In the genomic region with DNA sequence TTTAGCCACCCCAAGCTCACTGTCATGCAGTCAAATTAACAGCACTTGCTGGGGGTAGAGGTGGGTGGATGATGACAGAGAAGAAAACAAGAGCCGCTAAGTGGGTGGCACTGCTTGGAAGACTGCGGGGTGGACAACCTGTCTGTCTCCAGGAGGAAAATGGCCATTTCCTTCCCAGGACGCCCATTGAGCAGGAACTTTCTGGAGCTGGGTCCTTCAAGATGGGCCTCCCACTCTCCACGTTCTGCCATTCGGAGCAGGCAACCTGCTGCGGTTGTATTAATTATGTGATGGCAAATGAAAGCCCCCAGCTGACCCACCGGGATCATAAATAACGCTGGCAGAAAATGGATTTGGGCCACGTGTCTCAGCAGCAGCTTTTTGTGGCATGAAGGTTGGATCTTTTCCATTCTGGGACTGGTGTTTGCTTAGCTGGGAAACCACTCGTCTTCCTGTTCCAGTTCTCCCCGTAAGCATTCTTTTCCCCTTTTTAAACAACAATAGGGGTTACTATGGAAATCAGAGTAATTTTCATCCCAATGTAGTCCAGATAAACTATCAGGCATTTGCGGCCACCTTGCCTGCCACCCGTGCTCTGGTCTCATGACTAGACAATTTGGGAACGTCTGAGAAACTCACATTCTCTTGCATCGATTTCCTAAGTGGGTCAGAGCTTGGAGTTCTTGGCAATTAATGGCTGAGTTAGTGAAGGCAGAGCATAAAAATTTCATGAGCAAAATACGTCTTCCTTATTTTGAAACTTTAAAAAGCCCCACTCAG, we compare ENCODE assay signal across 2 cellular contexts.
TF ChIP-seq lines count a peak whose summit lies in the region.

No MANE protein-coding gene starts in this region.

TF ChIP-seq in A549, 52 proteins besides CTCF, POLR2A, EP300 and RAD21:
- TF ChIP-seq, protein P1, sequence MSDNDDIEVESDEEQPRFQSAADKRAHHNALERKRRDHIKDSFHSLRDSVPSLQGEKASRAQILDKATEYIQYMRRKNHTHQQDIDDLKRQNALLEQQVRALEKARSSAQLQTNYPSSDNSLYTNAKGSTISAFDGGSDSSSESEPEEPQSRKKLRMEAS (IDR thresholded peaks at IDR 0.05), result no peak
- TF ChIP-seq ZNF302 (CRISPR knock-in tag; IDR thresholded peaks at IDR 0.05), result no peak
- no peak for TF ChIP-seq HOXB5 (CRISPR knock-in tag; IDR thresholded peaks at IDR 0.05)
- TF ChIP-seq HOXB13 (CRISPR knock-in tag; IDR thresholded peaks at IDR 0.05; ENCODE audit: low read depth), result no peak
TF ChIP-seq in A549: peak in this region for 0.

TF ChIP-seq in H1, 55 proteins besides CTCF, POLR2A, EP300 and RAD21:
- no peak for TF ChIP-seq CHD2 (IDR thresholded peaks at IDR 0.05; ENCODE audit: low read length)
- TF ChIP-seq, protein P2, sequence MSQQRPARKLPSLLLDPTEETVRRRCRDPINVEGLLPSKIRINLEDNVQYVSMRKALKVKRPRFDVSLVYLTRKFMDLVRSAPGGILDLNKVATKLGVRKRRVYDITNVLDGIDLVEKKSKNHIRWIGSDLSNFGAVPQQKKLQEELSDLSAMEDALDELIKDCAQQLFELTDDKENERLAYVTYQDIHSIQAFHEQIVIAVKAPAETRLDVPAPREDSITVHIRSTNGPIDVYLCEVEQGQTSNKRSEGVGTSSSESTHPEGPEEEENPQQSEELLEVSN (IDR thresholded peaks at IDR 0.05), result no peak
- TF ChIP-seq JUND (IDR thresholded peaks at IDR 0.05; ENCODE audit: low read length), result no peak
- TF ChIP-seq SP4 (IDR thresholded peaks at IDR 0.05; ENCODE audit: low read length), result no peak
- TF ChIP-seq CBX8 (IDR thresholded peaks at IDR 0.05; ENCODE audit: borderline replicate concordance, low read depth, low read length), result no peak
- TF ChIP-seq SAP30 (IDR thresholded peaks at IDR 0.05; ENCODE audit: insufficient read depth, insufficient replicate concordance, low read length), result no peak
- TF ChIP-seq SIX5 (IDR thresholded peaks at IDR 0.05; ENCODE audit: low read depth, low read length), result no peak
- TF ChIP-seq POU5F1 (IDR thresholded peaks at IDR 0.05; ENCODE audit: low read depth, low read length), result no peak
- TF ChIP-seq, protein P3, sequence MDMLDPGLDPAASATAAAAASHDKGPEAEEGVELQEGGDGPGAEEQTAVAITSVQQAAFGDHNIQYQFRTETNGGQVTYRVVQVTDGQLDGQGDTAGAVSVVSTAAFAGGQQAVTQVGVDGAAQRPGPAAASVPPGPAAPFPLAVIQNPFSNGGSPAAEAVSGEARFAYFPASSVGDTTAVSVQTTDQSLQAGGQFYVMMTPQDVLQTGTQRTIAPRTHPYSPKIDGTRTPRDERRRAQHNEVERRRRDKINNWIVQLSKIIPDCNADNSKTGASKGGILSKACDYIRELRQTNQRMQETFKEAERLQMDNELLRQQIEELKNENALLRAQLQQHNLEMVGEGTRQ (IDR thresholded peaks at IDR 0.05; ENCODE audit: low read length), result no peak
- TF ChIP-seq SRF (IDR thresholded peaks at IDR 0.05; ENCODE audit: low read depth, low read length), result no peak
- no peak for TF ChIP-seq TCF12 (IDR thresholded peaks at IDR 0.05; ENCODE audit: low read depth, low read length)
- no peak for TF ChIP-seq CREB1 (IDR thresholded peaks at IDR 0.05)
- no peak for TF ChIP-seq SUZ12 (IDR thresholded peaks at IDR 0.05; ENCODE audit: low read length)
- TF ChIP-seq PHF8 (conservative IDR thresholded peaks at IDR 0.05; ENCODE audit: low read depth, low read length), result no peak
- TF ChIP-seq MAFK (IDR thresholded peaks at IDR 0.05; ENCODE audit: low read depth, low read length), result no peak
- no peak for TF ChIP-seq CBX5 (IDR thresholded peaks at IDR 0.05; ENCODE audit: low read depth, low read length)
- no peak for TF ChIP-seq RFX5 (IDR thresholded peaks at IDR 0.05; ENCODE audit: borderline replicate concordance, low read depth, low read length)
TF ChIP-seq in H1: peak in this region for 0.
